19 cellular contexts compared by ENCODE assay signal in the genomic region with DNA sequence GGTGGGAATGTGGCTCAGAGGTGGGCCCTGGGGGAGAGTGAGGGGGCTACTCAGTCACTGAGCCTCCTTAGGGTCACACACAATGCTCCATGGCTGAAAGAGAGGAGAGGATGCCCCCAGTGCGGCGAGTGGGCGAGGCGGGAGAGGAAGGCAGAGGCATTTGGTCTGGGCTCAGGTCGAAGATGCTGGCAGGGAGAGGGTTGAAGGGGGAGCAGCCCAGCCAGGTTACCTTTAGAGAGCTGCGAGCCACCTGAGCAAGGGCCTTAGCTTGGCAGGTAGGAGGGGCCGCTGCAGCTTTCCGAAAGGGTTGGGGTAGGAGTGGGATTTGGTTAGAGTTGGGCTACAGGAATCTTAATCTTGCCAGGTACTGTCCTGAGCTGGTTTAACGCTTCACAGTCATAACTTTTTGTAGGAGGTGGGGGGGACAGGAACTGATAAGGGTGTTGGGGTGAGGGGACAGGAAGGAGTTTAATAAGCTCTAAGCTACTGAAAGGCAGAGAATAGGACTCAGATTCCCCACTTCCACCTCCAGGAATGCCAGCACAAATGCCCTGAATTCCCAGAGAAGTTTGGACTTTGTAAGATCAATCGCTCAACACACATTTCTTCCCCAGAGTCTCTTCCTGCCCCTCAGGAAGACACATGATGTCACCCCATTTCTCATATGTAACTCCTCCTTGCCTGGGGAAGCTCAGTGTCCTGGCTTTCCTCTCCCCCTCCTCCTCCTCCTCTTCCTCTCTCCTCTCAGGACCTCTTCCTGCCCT. TPM values are rescaled to one million over a fixed set of nuclear protein-coding genes. Genes with fewer than 3 reads are reported as not detected.
DNase-seq lines count a peak whose midpoint lies in the region; ATAC-seq and TF ChIP-seq lines count a peak whose summit lies in the region.
"Had no signal": no experiment of that assay in that cellular context is flagged by ENCODE, and none has a peak within 500 bp of the region (broad histone marks: within the 10 kb centered on the region; RNA-seq: fewer than 3 reads in every experiment).

No MANE protein-coding gene starts in this region.

- H3K27me3 ChIP-seq in BLaER1 (no peaks in the 10 kb centered on the region), H7 (ENCODE audit: control insufficient read depth, insufficient read depth, low read length) (peaks cover 3% of the 10 kb centered on the region)
- H3K27me3 ChIP-seq: SJCRH30 had no signal

- H3K36me3 ChIP-seq in BLaER1 = no peaks in the 10 kb centered on the region
- H3K36me3 ChIP-seq in H7 (replicated peaks; ENCODE audit: control insufficient read depth, insufficient read depth, low read length) = no peaks in the 10 kb centered on the region
- H3K36me3 ChIP-seq: SJCRH30 had no signal

- no peak overlapping the region for H3K4me3 ChIP-seq in BLaER1
- no peak overlapping the region for H3K4me3 ChIP-seq in H7 (ENCODE audit: insufficient read depth, low read depth, low read length)
- H3K4me3 ChIP-seq: SJCRH30 had no signal

- H3K4me3 Mint-ChIP-seq in endothelial cell (ENCODE audit: unreplicated experiment) = no peak overlapping the region

- no peaks in the 10 kb centered on the region for H4K20me1 ChIP-seq in BLaER1

- H3K27ac Mint-ChIP-seq in endothelial cell (ENCODE audit: unreplicated experiment) = peak overlapping the region; percentile 36

- peak overlapping the region; percentile 31 for H3K4me2 ChIP-seq in BLaER1

- H3K9me3 Mint-ChIP-seq in endothelial cell (ENCODE audit: unreplicated experiment) = no peaks in the 10 kb centered on the region

- no peak overlapping the region for H3K27ac ChIP-seq in BLaER1
- H3K27ac ChIP-seq: RWPE1, SJCRH30 had no signal

- peak; percentile 70 for DNase-seq in H7
- DNase-seq in endothelial cell (ENCODE audit: low spot score) = no peak
- peak; percentile 37 for DNase-seq in mesenteric fat pad (ENCODE audit: low spot score)
- DNase-seq in NK-92 treated with Interleukin-12 subunit alpha and Interleukin-12 subunit beta, amount 100 ng/mL, for 24 hours (lab: John Stamatoyannopoulos, UW) = no peak
- DNase-seq in dedifferentiated amniotic fluid mesenchymal stem cell (ENCODE audit: extremely low spot score) = no peak
- DNase-seq in COLO829 (ENCODE audit: low spot score) = no peak
- DNase-seq: Caco-2, DMS153, HCEC 1CT, KBM-7, NCI-H1436 treated with DMSO at 0.1 percent for 48 hours, NCI-H2029 treated with DMSO at 0.1 percent for 48 hours, NCI-H2171 treated with DMSO at 0.1 percent for 48 hours, NCI-H748 treated with DMSO at 0.1 percent for 48 hours, SJCRH30 had no signal

- no peak overlapping the region for H3K9ac ChIP-seq in BLaER1

- TF ChIP-seq CTCF in endothelial cell (IDR thresholded peaks at IDR 0.05; ENCODE audit: unreplicated experiment) = no peak

- peaks cover 47% of the 10 kb centered on the region for H3K4me1 ChIP-seq in BLaER1

- no peak for ATAC-seq in HG03378 (IDR thresholded peaks at IDR 0.05; ENCODE audit: unreplicated experiment)

- H3K27me3 Mint-ChIP-seq in endothelial cell (ENCODE audit: unreplicated experiment) = peaks cover 7% of the 10 kb centered on the region

- H3K4me1 Mint-ChIP-seq in endothelial cell (ENCODE audit: unreplicated experiment) = peaks cover 23% of the 10 kb centered on the region

- no peaks in the 10 kb centered on the region for H3K36me3 Mint-ChIP-seq in endothelial cell (ENCODE audit: low read depth, unreplicated experiment)

- no peaks in the 10 kb centered on the region for H3K9me3 ChIP-seq in BLaER1
- H3K9me3 ChIP-seq: Caco-2, SJCRH30 had no signal

RNA-seq across cellular contexts. Expression of gene LOXL4, which starts 4.9 kb away (rescaled TPM):
- total RNA-seq in H7 (2014; rRNA removed; shearing (Covaris generic)) = 1.4 and 1.7 TPM in 2 replicates
- 1.8 TPM for total RNA-seq in endothelial cell (ENCODE audit: unreplicated experiment)
- 39.6 TPM for total RNA-seq in mesenteric fat pad
- total RNA-seq: A673 had no signal

Comparison
In these comparisons a context has a peak if more than half of its experiments do, and no peak if none do; other contexts are left out.
1. DNase-seq: peak in H7 (single experiment) and mesenteric fat pad (single experiment); none in endothelial cell (single experiment), NK-92 treated with Interleukin-12 subunit alpha and Interleukin-12 subunit beta, amount 100 ng/mL, for 24 hours (single experiment), dedifferentiated amniotic fluid mesenchymal stem cell (single experiment) and COLO829 (single experiment).
2. RNA of gene LOXL4, which starts 4.9 kb away (total RNA-seq): 39.6 TPM in mesenteric fat pad (single experiment); 1.8 TPM in endothelial cell (single experiment) and 1.4 to 1.7 TPM in H7; every median in the first group is over 10 times any median in the second.